12 cellular contexts compared by ENCODE assay signal in genomic region chr5:91119941-91120850, GRCh38.
DNase-seq lines count a peak whose midpoint lies in the region; ATAC-seq and TF ChIP-seq lines count a peak whose summit lies in the region.
"Had no signal": no experiment of that assay in that cellular context is flagged by ENCODE, and none has a peak within 500 bp of the region (broad histone marks: within the 10 kb centered on the region; RNA-seq: fewer than 3 reads in every experiment).

No MANE protein-coding gene starts in this region.

- no peak overlapping the region for H3K27ac Mint-ChIP-seq in activated T-helper 1 cell treated with anti-CD3 and anti-CD28 coated beads, Interleukin-12 subunit alpha, Interleukin-12 subunit beta, Interleukin-2, Interleukin-4 antibody, amounts not matched to agents 30 ng/mL and 10 ng/mL and 1 ng/mL, durations not matched to agents 14 hours and 24 hours and 36 hours
- peak overlapping the region in 3 of 7 donors; percentile 21 to 82 (median 61) for H3K27ac Mint-ChIP-seq in CD14-positive monocyte
- H3K27ac Mint-ChIP-seq: CD8-positive, alpha-beta memory T cell had no signal

- H3K4me3 Mint-ChIP-seq in activated T-helper 1 cell treated with anti-CD3 and anti-CD28 coated beads, Interleukin-12 subunit alpha, Interleukin-12 subunit beta, Interleukin-2, Interleukin-4 antibody, amounts not matched to agents 30 ng/mL and 10 ng/mL and 1 ng/mL, durations not matched to agents 14 hours and 24 hours and 36 hours, result no peak overlapping the region
- no peak overlapping the region for H3K4me3 Mint-ChIP-seq in CD14-positive monocyte
- H3K4me3 Mint-ChIP-seq: CD8-positive, alpha-beta memory T cell had no signal

- no peak for TF ChIP-seq EP300 in ovary (IDR thresholded peaks at IDR 0.05)

- H3K9me3 ChIP-seq in right atrium auricular region (no peaks in the 10 kb centered on the region), ovary (no peaks in the 10 kb centered on the region), upper lobe of right lung (no peaks in the 10 kb centered on the region)

- 35 to 43% (median 39%) methylated on average over 6 of the region's 6 CpGs for WGBS in ovary, 3 donors

- H3K27me3 ChIP-seq in right atrium auricular region (no peaks in the 10 kb centered on the region), ovary (no peaks in the 10 kb centered on the region), upper lobe of right lung (no peaks in the 10 kb centered on the region)

- H3K27ac ChIP-seq in right atrium auricular region (peak overlapping the region; percentile 19 to 40), ovary (peak overlapping the region; percentile 2 to 14), upper lobe of right lung (peak overlapping the region; percentile 55)
- H3K27ac ChIP-seq: PC-9 had no signal

- no peaks in the 10 kb centered on the region for H3K4me1 Mint-ChIP-seq in activated T-helper 1 cell treated with anti-CD3 and anti-CD28 coated beads, Interleukin-12 subunit alpha, Interleukin-12 subunit beta, Interleukin-2, Interleukin-4 antibody, amounts not matched to agents 30 ng/mL and 10 ng/mL and 1 ng/mL, durations not matched to agents 14 hours and 24 hours and 36 hours (ENCODE audit: low read depth)
- peaks cover 56% of the 10 kb centered on the region for H3K4me1 Mint-ChIP-seq in CD14-positive monocyte
- H3K4me1 Mint-ChIP-seq: CD8-positive, alpha-beta memory T cell had no signal

- H3K9me3 Mint-ChIP-seq in activated T-helper 1 cell treated with anti-CD3 and anti-CD28 coated beads, Interleukin-12 subunit alpha, Interleukin-12 subunit beta, Interleukin-2, Interleukin-4 antibody, amounts not matched to agents 30 ng/mL and 10 ng/mL and 1 ng/mL, durations not matched to agents 14 hours and 24 hours and 36 hours, result no peaks in the 10 kb centered on the region
- no peaks in the 10 kb centered on the region for H3K9me3 Mint-ChIP-seq in CD14-positive monocyte
- H3K9me3 Mint-ChIP-seq: CD8-positive, alpha-beta memory T cell had no signal

- intact Hi-C loops in ovary (cut with DNase I) (loop anchor here in 1 of 4 donors (10.0 kb wide), 1 partner anchor 165 kb away; no protein-coding TSS in a partner anchor), upper lobe of right lung (cut with DNase I) (no loop called here), CD14-positive monocyte (cut with micrococcal nuclease) (no loop called here)
- intact Hi-C loops in activated T-helper 1 cell treated with anti-CD3 and anti-CD28 coated beads, Interleukin-12 subunit alpha, Interleukin-12 subunit beta, Interleukin-2, Interleukin-4 antibody, amounts not matched to agents 30 ng/mL and 10 ng/mL and 1 ng/mL, durations not matched to agents 14 hours and 24 hours and 36 hours (cut with micrococcal nuclease), result no loop called here

- peak; percentile 57 for ATAC-seq in upper lobe of right lung

- H3K4me1 ChIP-seq in right atrium auricular region (peaks cover 0 to 18% of the 10 kb centered on the region in 2 donors), ovary (ENCODE audit: insufficient read depth) (peaks cover 9% of the 10 kb centered on the region), upper lobe of right lung (peaks cover 12% of the 10 kb centered on the region)

- no peak for TF ChIP-seq POLR2A in ovary (IDR thresholded peaks at IDR 0.05)

- TF ChIP-seq CTCF in right atrium auricular region (IDR thresholded peaks at IDR 0.05) (no peak), ovary (IDR thresholded peaks at IDR 0.05) (no peak), upper lobe of right lung (IDR thresholded peaks at IDR 0.05) (no peak), CD14-positive monocyte (IDR thresholded peaks at IDR 0.05) (no peak)

- H3K4me3 ChIP-seq in right atrium auricular region (no peak overlapping the region), ovary (no peak overlapping the region), upper lobe of right lung (no peak overlapping the region)
- H3K4me3 ChIP-seq: PC-9 had no signal

- peak; percentile 13 for DNase-seq in amniotic epithelial cell (ENCODE audit: low read depth)
- no peak for DNase-seq in right atrium auricular region (ENCODE audit: low spot score)
- DNase-seq in ovary, result peak in 3 of 5 donors; percentile 27 to 47 (median 31)
- DNase-seq in upper lobe of right lung, result no peak
- DNase-seq in NCI-H748 (lab: John Stamatoyannopoulos, UW; ENCODE audit: unreplicated experiment), result no peak
- no peak for DNase-seq in mesenteric fat pad (ENCODE audit: low spot score)
- DNase-seq in activated T-helper 1 cell treated with anti-CD3 and anti-CD28 coated beads, Interleukin-12 subunit alpha, Interleukin-12 subunit beta, Interleukin-2, Interleukin-4 antibody, amounts not matched to agents 30 ng/mL and 10 ng/mL and 1 ng/mL, durations not matched to agents 14 hours and 24 hours and 36 hours (ENCODE audit: low spot score), result no peak
- no peak for DNase-seq in CD14-positive monocyte (ENCODE audit: low spot score)
- DNase-seq: CD8-positive, alpha-beta memory T cell; NCI-H1048; NCI-H446; PC-9 had no signal

- no peaks in the 10 kb centered on the region for H3K36me3 ChIP-seq in right atrium auricular region
- H3K36me3 ChIP-seq in ovary, result no peaks in the 10 kb centered on the region
- H3K36me3 ChIP-seq in upper lobe of right lung, result no peaks in the 10 kb centered on the region

- H3K27me3 Mint-ChIP-seq in activated T-helper 1 cell treated with anti-CD3 and anti-CD28 coated beads, Interleukin-12 subunit alpha, Interleukin-12 subunit beta, Interleukin-2, Interleukin-4 antibody, amounts not matched to agents 30 ng/mL and 10 ng/mL and 1 ng/mL, durations not matched to agents 14 hours and 24 hours and 36 hours (ENCODE audit: insufficient read depth), result peaks cover 9% of the 10 kb centered on the region
- no peaks in the 10 kb centered on the region for H3K27me3 Mint-ChIP-seq in CD14-positive monocyte (ENCODE audit: low read depth in 3 of 3)

- H3K36me3 Mint-ChIP-seq in activated T-helper 1 cell treated with anti-CD3 and anti-CD28 coated beads, Interleukin-12 subunit alpha, Interleukin-12 subunit beta, Interleukin-2, Interleukin-4 antibody, amounts not matched to agents 30 ng/mL and 10 ng/mL and 1 ng/mL, durations not matched to agents 14 hours and 24 hours and 36 hours (ENCODE audit: low read depth), result no peaks in the 10 kb centered on the region
- H3K36me3 Mint-ChIP-seq in CD14-positive monocyte, result peaks cover 0 to 2% of the 10 kb centered on the region in 2 donors
- H3K36me3 Mint-ChIP-seq: CD8-positive, alpha-beta memory T cell had no signal

Comparison
In these comparisons a context has a peak if more than half of its experiments do, and no peak if none do; other contexts are left out.
1. DNase-seq: peak in amniotic epithelial cell (single experiment) and ovary (3 of 5); none in right atrium auricular region (single experiment), upper lobe of right lung (single experiment), NCI-H748 (single experiment), mesenteric fat pad (single experiment), activated T-helper 1 cell treated with anti-CD3 and anti-CD28 coated beads, Interleukin-12 subunit alpha, Interleukin-12 subunit beta, Interleukin-2, Interleukin-4 antibody, amounts not matched to agents 30 ng/mL and 10 ng/mL and 1 ng/mL, durations not matched to agents 14 hours and 24 hours and 36 hours (single experiment) and CD14-positive monocyte (single experiment).
2. Peak in every context shown above with its lines, with median percentiles within 50 percentile points of each other: H3K27ac ChIP-seq.